Comparison of ENCODE assay signal across 17 cellular contexts in genomic region chr7:124762611-124763143, GRCh38. TPM values are rescaled to one million over a fixed set of nuclear protein-coding genes. Genes with fewer than 3 reads are reported as not detected.
A peak's percentile ranks its signal among the peaks of the same experiment; 100 is the strongest.
DNase-seq lines count a peak whose midpoint lies in the region; ATAC-seq, FAIRE-seq and TF ChIP-seq lines count a peak whose summit lies in the region.
"Had no signal": no experiment of that assay in that cellular context is flagged by ENCODE, and none has a peak within 500 bp of the region (broad histone marks: within the 10 kb centered on the region; RNA-seq: fewer than 3 reads in every experiment).

No MANE protein-coding gene starts in this region.

- WGBS in esophagus muscularis mucosa, result 49% methylated on average over 4 of the region's 4 CpGs

- TF ChIP-seq EP300 in esophagus muscularis mucosa (IDR thresholded peaks at IDR 0.05), result no peak

- no peak for ATAC-seq in HG03571 (IDR thresholded peaks at IDR 0.05; ENCODE audit: unreplicated experiment)

- H3K4me3 ChIP-seq in esophagus muscularis mucosa, result peak overlapping the region; percentile 60 to 80 (median 67)
- H3K4me3 ChIP-seq in vagina, result peak overlapping the region in 1 of 2 donors; percentile 1

- TF ChIP-seq CTCF in esophagus muscularis mucosa (IDR thresholded peaks at IDR 0.05) (no peak), vagina (IDR thresholded peaks at IDR 0.05) (no peak)

- H3K27me3 ChIP-seq in esophagus muscularis mucosa, result peaks cover 0 to 17% (median 0%) of the 10 kb centered on the region in 4 donors
- peaks cover 4% of the 10 kb centered on the region for H3K27me3 ChIP-seq in vagina

- H3K9me3 ChIP-seq in esophagus muscularis mucosa (no peaks in the 10 kb centered on the region), vagina (no peaks in the 10 kb centered on the region)

- no peak for FAIRE-seq in GM12891 (lab: Jason Lieb, UNC)
- FAIRE-seq: bronchial epithelial cell, G401.6 had no signal

- TF ChIP-seq POLR2A in esophagus muscularis mucosa (IDR thresholded peaks at IDR 0.05; ENCODE audit: low read depth), result no peak
- no peak for TF ChIP-seq POLR2A in GM12891 (IDR thresholded peaks at IDR 0.05; ENCODE audit: low read depth, low read length)
- TF ChIP-seq POLR2A in vagina (IDR thresholded peaks at IDR 0.05), result no peak

- H3K4me1 ChIP-seq in esophagus muscularis mucosa (peaks cover 18 to 49% (median 37%) of the 10 kb centered on the region in 4 donors), vagina (peaks cover 26% of the 10 kb centered on the region)

- intact Hi-C loops in esophagus muscularis mucosa (cut with DNase I) (no loop called here), vagina (cut with DNase I) (no loop called here)

- peak overlapping the region; percentile 40 to 61 (median 50) for H3K27ac ChIP-seq in esophagus muscularis mucosa (replicated peaks in 1 of 4)
- H3K27ac ChIP-seq in vagina, result no peak overlapping the region

- DNase-seq in Ammon's horn (ENCODE audit: low spot score) (peak; percentile 71), NCI-H2029 (lab: John Stamatoyannopoulos, UW) (peak; percentile 64), esophagus muscularis mucosa (ENCODE audit: extremely low spot score) (no peak), mucosa of gallbladder (ENCODE audit: low spot score) (peak; percentile 65), GM12891 (ENCODE audit: insufficient read length, low spot score) (no peak), vagina (ENCODE audit: extremely low spot score in 2 of 2) (no peak)
- no peak for DNase-seq in activated naive CD4-positive, alpha-beta T cell (lab: John Stamatoyannopoulos, UW)
- DNase-seq: activated T-cell treated with anti-CD3 and anti-CD28 coated beads for 4 hours; HCEC 1CT; Karpas-422; NCI-H2227 treated with DMSO at 0.1 percent for 48 hours; Right ventricle myocardium superior; stimulated activated CD4-positive, alpha-beta T cell treated with anti-CD3 and anti-CD28 coated beads, Interleukin-1b, Interleukin-23, amount 100 ng/mL, for 48 hours; stimulated activated naive CD4-positive, alpha-beta T cell had no signal

- H3K36me3 ChIP-seq in esophagus muscularis mucosa (no peaks in the 10 kb centered on the region), vagina (no peaks in the 10 kb centered on the region)

TF ChIP-seq in GM12891, 5 proteins besides CTCF, POLR2A, EP300 and RAD21:
- no peak for TF ChIP-seq SPI1 (IDR thresholded peaks at IDR 0.05; ENCODE audit: low read depth, low read length)
- TF ChIP-seq POU2F2 (IDR thresholded peaks at IDR 0.05; ENCODE audit: low read depth, low read length), result no peak
- no peak for TF ChIP-seq TAF1 (IDR thresholded peaks at IDR 0.05; ENCODE audit: low read depth, low read length)
- no peak for TF ChIP-seq PAX5 (IDR thresholded peaks at IDR 0.05; ENCODE audit: insufficient read depth, low read length, severe bottlenecking)
- TF ChIP-seq POLR2AphosphoS5 (IDR thresholded peaks at IDR 0.05; ENCODE audit: low read depth, low read length), result no peak

RNA-seq across cellular contexts. Expression of gene GPR37, which starts 2.9 kb away (rescaled TPM):
- total RNA-seq in esophagus muscularis mucosa (10 to 100 TPM in 3 of 4 donors, 1 to 10 TPM in 1; 5.0 to 15.2 (median 12.5) TPM), mucosa of gallbladder (3.7 TPM), vagina (0.98 TPM)
- not detected for polyA plus RNA-seq in GM12891 (2012; ENCODE audit: low read depth, missing spikeins)
- total RNA-seq: Right ventricle myocardium superior had no signal

Comparison
In these comparisons a context has a peak if more than half of its experiments do, and no peak if none do; other contexts are left out.
1. DNase-seq: peak in Ammon's horn (single experiment), NCI-H2029 (single experiment) and mucosa of gallbladder (single experiment); none in esophagus muscularis mucosa (single experiment), activated naive CD4-positive, alpha-beta T cell (0 of 4), GM12891 (single experiment) and vagina (0 of 2).